ENCODE assay signal across 21 cellular contexts in the genomic region with DNA sequence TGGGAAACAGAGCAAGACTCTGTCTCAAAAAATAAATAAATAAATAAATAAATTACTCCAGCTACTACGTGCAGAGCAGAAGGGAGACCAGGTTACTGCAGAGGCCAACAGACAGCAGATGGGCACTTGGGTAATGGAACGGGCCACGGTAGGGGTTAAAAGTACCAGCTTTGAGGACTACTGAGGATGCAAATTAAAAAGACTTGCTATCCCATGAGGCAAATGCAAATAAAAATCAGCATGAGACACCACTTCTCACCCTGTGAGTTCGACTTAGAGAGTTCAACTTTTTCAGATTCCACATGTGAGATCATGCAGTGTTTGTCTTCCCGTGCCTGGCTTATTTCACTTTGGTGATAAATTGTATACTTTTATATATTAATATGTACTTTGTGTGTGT. TPM values are rescaled to one million over a fixed set of nuclear protein-coding genes. Genes with fewer than 3 reads are reported as not detected.
"Had no signal": no experiment of that assay in that cellular context is flagged by ENCODE, and none has a peak within 500 bp of the region (broad histone marks: within the 10 kb centered on the region; RNA-seq: fewer than 3 reads in every experiment).

No MANE protein-coding gene starts in this region.

- H3K27me3 ChIP-seq: left lung, tibial nerve had no signal

- DNase-seq: activated CD4-positive, alpha-beta T cell treated with anti-CD3 and anti-CD28 coated beads, Interleukin-2, amount 10 ng/mL, durations not matched to agents 7 days and 5 days; activated CD8-positive, alpha-beta T cell treated with anti-CD3 and anti-CD28 coated beads, Interleukin-2, amount 10 ng/mL, durations not matched to agents 7 days and 5 days; activated effector memory CD4-positive, alpha-beta T cell treated with anti-CD3 and anti-CD28 coated beads, Interleukin-2, amount 50 U/mL, for 16 hours; activated naive CD4-positive, alpha-beta T cell treated with anti-CD3 and anti-CD28 coated beads, Interleukin-2, amount 50 U/mL, for 16 hours; activated T-cell treated with anti-CD3 and anti-CD28 coated beads, Interleukin-2, amount 50 U/mL, for 48 hours; aorta; cortex of kidney; erythroblast; head of caudate nucleus; kidney; left lung; midbrain; nephron progenitor cell; nucleus accumbens; retina; stimulated activated CD4-positive, alpha-beta T cell treated with anti-CD3 and anti-CD28 coated beads, Interleukin-2, amount 100 ng/mL, for 24 hours; stimulated activated naive CD8-positive, alpha-beta T cell treated with anti-CD3 and anti-CD28 coated beads, Interleukin-15, Interleukin-2, amounts not matched to agents 100 U/mL and 50 U/mL, for 24 hours; substantia nigra had no signal

- H3K27ac ChIP-seq: left lung had no signal

- H3K9me3 ChIP-seq: left lung, tibial nerve had no signal

- H3K4me3 ChIP-seq: left lung, tibial nerve had no signal

- H3K36me3 ChIP-seq: left lung, tibial nerve had no signal

RNA-seq across cellular contexts. Expression of a gene that starts 6.6 kb away (rescaled TPM):
- total RNA-seq: activated CD4-positive, alpha-beta T cell treated with anti-CD3 and anti-CD28 coated beads, Interleukin-2, amount 10 ng/mL, durations not matched to agents 7 days and 5 days; activated CD8-positive, alpha-beta T cell treated with anti-CD3 and anti-CD28 coated beads, Interleukin-2, amount 10 ng/mL, durations not matched to agents 7 days and 5 days had no signal

RNA-seq across cellular contexts. Expression of a gene that starts 36.6 kb away (rescaled TPM):
- total RNA-seq: activated CD4-positive, alpha-beta T cell treated with anti-CD3 and anti-CD28 coated beads, Interleukin-2, amount 10 ng/mL, durations not matched to agents 7 days and 5 days; aorta; frontal cortex; kidney; lung microvascular endothelial cell; tibial nerve had no signal
- polyA plus RNA-seq: aorta had no signal
